ENCODE assay signal across 16 cellular contexts in the genomic region with DNA sequence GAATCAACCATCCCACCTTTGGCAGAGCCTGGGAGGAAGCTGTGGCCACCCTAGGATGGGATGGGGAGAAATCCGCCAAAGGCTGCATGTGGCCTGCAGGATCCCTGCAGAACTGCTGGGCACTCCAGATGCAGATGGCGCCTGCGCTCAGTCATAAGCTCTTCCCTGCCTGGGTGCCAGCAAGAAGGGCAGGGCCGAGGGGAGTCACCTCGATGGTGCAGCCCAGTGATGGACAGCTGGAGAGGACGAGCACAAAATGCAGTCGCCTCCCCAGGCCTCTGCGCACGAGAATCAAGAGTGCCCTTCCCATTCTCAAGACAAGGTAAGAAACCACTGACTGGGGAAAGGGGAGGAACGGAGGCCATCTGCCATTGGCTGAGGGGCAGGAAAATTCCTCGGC.
A peak's percentile ranks its signal among the peaks of the same experiment; 100 is the strongest.
DNase-seq lines count a peak whose midpoint lies in the region.
"Had no signal": no experiment of that assay in that cellular context is flagged by ENCODE, and none has a peak within 500 bp of the region (broad histone marks: within the 10 kb centered on the region; RNA-seq: fewer than 3 reads in every experiment).

No MANE protein-coding gene starts in this region.

- peak; percentile 3 for DNase-seq in iPS-NIHi7 (ENCODE audit: extremely low spot score)
- DNase-seq in mucosa of gallbladder (ENCODE audit: low spot score) = peak; percentile 7
- DNase-seq in DMS114 treated with DMSO at 0.1 percent for 48 hours (lab: John Stamatoyannopoulos, UW; ENCODE audit: unreplicated experiment) = no peak
- no peak for DNase-seq in activated CD4-positive, alpha-beta T cell treated with anti-CD3 and anti-CD28 coated beads for 1 hour
- DNase-seq in middle frontal gyrus (ENCODE audit: extremely low spot score, low spot score) = no peak
- DNase-seq: 8988T; ACHN; BE2C; C1 segment of cervical spinal cord; CD4-positive, alpha-beta memory T cell; CD4-positive, CD25-positive, alpha-beta regulatory T cell; CD8-positive, alpha-beta memory T cell; COR-L47; DMS 273 treated with DMSO at 0.1 percent for 48 hours; DMS79 treated with DMSO at 0.1 percent for 48 hours; GF-D8 had no signal

Comparison
In these comparisons a context has a peak if more than half of its experiments do, and no peak if none do; other contexts are left out.
1. DNase-seq: peak in iPS-NIHi7 (single experiment) and mucosa of gallbladder (single experiment); none in DMS114 treated with DMSO at 0.1 percent for 48 hours (single experiment), activated CD4-positive, alpha-beta T cell treated with anti-CD3 and anti-CD28 coated beads for 1 hour (single experiment) and middle frontal gyrus (single experiment).